Comparison of ENCODE assay signal across 1 cellular context in the genomic region with DNA sequence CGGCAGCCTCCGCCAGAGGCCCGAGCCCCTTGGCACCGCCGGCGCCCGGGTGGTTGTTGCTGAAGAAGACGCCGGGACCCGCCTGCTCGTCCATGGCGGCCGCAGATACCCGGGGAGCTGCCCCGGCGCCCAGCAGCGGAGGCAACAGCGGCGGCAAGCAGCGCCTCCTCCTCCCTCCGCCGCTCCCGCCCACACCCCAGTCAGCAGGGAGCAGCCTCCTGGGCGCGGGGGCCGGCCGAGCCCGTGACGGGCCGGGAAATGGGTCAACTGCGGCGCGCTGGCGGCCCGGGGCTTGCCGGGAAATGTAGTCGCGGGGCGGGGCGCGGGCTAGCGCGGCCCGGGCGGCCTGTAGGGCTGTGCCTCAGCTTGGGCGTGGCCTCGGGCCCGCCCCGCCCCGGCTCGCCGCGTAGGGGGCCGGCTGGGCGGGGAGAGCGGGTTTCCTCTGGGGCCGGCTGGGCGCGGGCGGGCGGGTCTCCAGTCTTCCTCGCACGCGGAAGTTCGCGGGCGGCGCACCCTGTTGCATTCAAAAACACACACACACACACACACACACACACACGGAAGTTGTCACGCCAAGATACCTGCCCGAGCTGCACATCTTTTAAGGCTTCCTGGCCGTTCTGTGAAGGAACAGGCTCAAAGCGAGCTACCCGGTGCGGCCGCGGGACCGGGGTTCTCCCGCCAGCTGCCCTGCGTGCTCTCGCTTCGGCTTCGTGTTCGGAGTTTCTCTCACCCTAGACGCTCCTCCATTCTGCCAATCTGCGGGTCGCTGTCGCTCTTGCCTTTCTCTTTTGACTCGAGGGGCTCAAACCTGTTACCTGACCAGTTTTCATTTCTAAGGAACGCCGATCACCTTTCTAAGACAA.
TF ChIP-seq lines count a peak whose summit lies in the region.

A gene with protein sequence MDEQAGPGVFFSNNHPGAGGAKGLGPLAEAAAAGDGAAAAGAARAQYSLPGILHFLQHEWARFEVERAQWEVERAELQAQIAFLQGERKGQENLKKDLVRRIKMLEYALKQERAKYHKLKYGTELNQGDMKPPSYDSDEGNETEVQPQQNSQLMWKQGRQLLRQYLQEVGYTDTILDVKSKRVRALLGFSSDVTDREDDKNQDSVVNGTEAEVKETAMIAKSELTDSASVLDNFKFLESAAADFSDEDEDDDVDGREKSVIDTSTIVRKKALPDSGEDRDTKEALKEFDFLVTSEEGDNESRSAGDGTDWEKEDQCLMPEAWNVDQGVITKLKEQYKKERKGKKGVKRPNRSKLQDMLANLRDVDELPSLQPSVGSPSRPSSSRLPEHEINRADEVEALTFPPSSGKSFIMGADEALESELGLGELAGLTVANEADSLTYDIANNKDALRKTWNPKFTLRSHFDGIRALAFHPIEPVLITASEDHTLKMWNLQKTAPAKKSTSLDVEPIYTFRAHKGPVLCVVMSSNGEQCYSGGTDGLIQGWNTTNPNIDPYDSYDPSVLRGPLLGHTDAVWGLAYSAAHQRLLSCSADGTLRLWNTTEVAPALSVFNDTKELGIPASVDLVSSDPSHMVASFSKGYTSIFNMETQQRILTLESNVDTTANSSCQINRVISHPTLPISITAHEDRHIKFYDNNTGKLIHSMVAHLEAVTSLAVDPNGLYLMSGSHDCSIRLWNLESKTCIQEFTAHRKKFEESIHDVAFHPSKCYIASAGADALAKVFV (minus strand): TSS at position 167 of the 866 bp plus-strand sequence. CDS start 73 bp downstream, at position 94.

TF ChIP-seq in GM12878, 131 proteins besides CTCF, POLR2A, EP300 and RAD21 (continued from another document):
- TF ChIP-seq, protein P1, sequence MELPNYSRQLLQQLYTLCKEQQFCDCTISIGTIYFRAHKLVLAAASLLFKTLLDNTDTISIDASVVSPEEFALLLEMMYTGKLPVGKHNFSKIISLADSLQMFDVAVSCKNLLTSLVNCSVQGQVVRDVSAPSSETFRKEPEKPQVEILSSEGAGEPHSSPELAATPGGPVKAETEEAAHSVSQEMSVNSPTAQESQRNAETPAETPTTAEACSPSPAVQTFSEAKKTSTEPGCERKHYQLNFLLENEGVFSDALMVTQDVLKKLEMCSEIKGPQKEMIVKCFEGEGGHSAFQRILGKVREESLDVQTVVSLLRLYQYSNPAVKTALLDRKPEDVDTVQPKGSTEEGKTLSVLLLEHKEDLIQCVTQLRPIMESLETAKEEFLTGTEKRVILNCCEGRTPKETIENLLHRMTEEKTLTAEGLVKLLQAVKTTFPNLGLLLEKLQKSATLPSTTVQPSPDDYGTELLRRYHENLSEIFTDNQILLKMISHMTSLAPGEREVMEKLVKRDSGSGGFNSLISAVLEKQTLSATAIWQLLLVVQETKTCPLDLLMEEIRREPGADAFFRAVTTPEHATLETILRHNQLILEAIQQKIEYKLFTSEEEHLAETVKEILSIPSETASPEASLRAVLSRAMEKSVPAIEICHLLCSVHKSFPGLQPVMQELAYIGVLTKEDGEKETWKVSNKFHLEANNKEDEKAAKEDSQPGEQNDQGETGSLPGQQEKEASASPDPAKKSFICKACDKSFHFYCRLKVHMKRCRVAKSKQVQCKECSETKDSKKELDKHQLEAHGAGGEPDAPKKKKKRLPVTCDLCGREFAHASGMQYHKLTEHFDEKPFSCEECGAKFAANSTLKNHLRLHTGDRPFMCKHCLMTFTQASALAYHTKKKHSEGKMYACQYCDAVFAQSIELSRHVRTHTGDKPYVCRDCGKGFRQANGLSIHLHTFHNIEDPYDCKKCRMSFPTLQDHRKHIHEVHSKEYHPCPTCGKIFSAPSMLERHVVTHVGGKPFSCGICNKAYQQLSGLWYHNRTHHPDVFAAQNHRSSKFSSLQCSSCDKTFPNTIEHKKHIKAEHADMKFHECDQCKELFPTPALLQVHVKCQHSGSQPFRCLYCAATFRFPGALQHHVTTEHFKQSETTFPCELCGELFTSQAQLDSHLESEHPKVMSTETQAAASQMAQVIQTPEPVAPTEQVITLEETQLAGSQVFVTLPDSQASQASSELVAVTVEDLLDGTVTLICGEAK (IDR thresholded peaks at IDR 0.05; ENCODE audit: borderline replicate concordance) = peak; percentile 57; the same call in 1 of the 2 replicates
- TF ChIP-seq MYB (IDR thresholded peaks at IDR 0.05; ENCODE audit: borderline replicate concordance, low read depth, low read length) (no peak), NRF1 (conservative IDR thresholded peaks at IDR 0.05; ENCODE audit: low read depth, low read length) (0 out of 2 replicates have a peak, but pooled peaks have one; percentile 1)
